11 cellular contexts compared by ENCODE assay signal in genomic region chr4:173530326-173531062, GRCh38. TPM values are rescaled to one million over a fixed set of nuclear protein-coding genes. Genes with fewer than 3 reads are reported as not detected.
DNase-seq lines count a peak whose midpoint lies in the region; ATAC-seq lines count a peak whose summit lies in the region.
"Had no signal": no experiment of that assay in that cellular context is flagged by ENCODE, and none has a peak within 500 bp of the region (broad histone marks: within the 10 kb centered on the region; RNA-seq: fewer than 3 reads in every experiment).

No MANE protein-coding gene starts in this region.

- peaks cover 18% of the 10 kb centered on the region for H3K4me1 ChIP-seq in iPS-18a (ENCODE audit: control insufficient read depth, low read depth, low read length)

- POLR2A ChIA-PET in activated CD4-positive, alpha-beta memory T cell treated with anti-CD3 and anti-CD28 coated beads, Interleukin-2, amount 10 ng/mL, durations not matched to agents 7 days and 5 days (lab: Charles Lee) = interaction anchor here (1.4 kb wide), 1 partner anchor 9 kb away, joined by 5 read pairs; no protein-coding TSS in a partner anchor

- H3K9me3 Mint-ChIP-seq in T-helper 1 cell treated with Interleukin-12 subunit alpha and Interleukin-12 subunit beta and Interleukin-4 antibody, amounts not matched to agents 30 μg/mL and 1 μg/mL, for 36 hours = peaks cover 12% of the 10 kb centered on the region
- H3K9me3 Mint-ChIP-seq in activated CD4-positive, alpha-beta memory T cell treated with anti-CD3 and anti-CD28 coated beads, Interleukin-2, amount 10 ng/mL, durations not matched to agents 7 days and 5 days = peaks cover 2% of the 10 kb centered on the region
- H3K9me3 Mint-ChIP-seq in stimulated activated naive CD8-positive, alpha-beta T cell treated with anti-CD3 and anti-CD28 coated beads, Interleukin-15, amount 100 ng/mL, for 72 hours = peaks cover 0 to 7% of the 10 kb centered on the region in 2 donors

- peaks cover 11% of the 10 kb centered on the region for H3K36me3 Mint-ChIP-seq in T-helper 1 cell treated with Interleukin-12 subunit alpha and Interleukin-12 subunit beta and Interleukin-4 antibody, amounts not matched to agents 30 μg/mL and 1 μg/mL, for 36 hours (ENCODE audit: low read depth)
- H3K36me3 Mint-ChIP-seq in activated CD4-positive, alpha-beta memory T cell treated with anti-CD3 and anti-CD28 coated beads, Interleukin-2, amount 10 ng/mL, durations not matched to agents 7 days and 5 days (ENCODE audit: low read depth) = peaks cover 31% of the 10 kb centered on the region

- no peak overlapping the region for H3K4me3 Mint-ChIP-seq in T-helper 1 cell treated with Interleukin-12 subunit alpha and Interleukin-12 subunit beta and Interleukin-4 antibody, amounts not matched to agents 30 μg/mL and 1 μg/mL, for 36 hours
- peak overlapping the region; percentile 47 for H3K4me3 Mint-ChIP-seq in activated CD4-positive, alpha-beta memory T cell treated with anti-CD3 and anti-CD28 coated beads, Interleukin-2, amount 10 ng/mL, durations not matched to agents 7 days and 5 days
- H3K4me3 Mint-ChIP-seq in stimulated activated naive CD8-positive, alpha-beta T cell treated with anti-CD3 and anti-CD28 coated beads, Interleukin-15, amount 100 ng/mL, for 72 hours = peak overlapping the region; percentile 79 to 82

- no peak overlapping the region for H3K27ac ChIP-seq in iPS-18a (ENCODE audit: low read length)

- H3K27ac Mint-ChIP-seq in T-helper 1 cell treated with Interleukin-12 subunit alpha and Interleukin-12 subunit beta and Interleukin-4 antibody, amounts not matched to agents 30 μg/mL and 1 μg/mL, for 36 hours = peak overlapping the region; percentile 36
- no peak overlapping the region for H3K27ac Mint-ChIP-seq in activated CD4-positive, alpha-beta memory T cell treated with anti-CD3 and anti-CD28 coated beads, Interleukin-2, amount 10 ng/mL, durations not matched to agents 7 days and 5 days
- no peak overlapping the region for H3K27ac Mint-ChIP-seq in stimulated activated naive CD8-positive, alpha-beta T cell treated with anti-CD3 and anti-CD28 coated beads, Interleukin-15, amount 100 ng/mL, for 72 hours

- H3K27me3 ChIP-seq in iPS-18a (ENCODE audit: control insufficient read depth, insufficient read depth, low read length) = peaks cover 97% of the 10 kb centered on the region

- no peak for ATAC-seq in stimulated activated naive CD8-positive, alpha-beta T cell treated with anti-CD3 and anti-CD28 coated beads, Interleukin-15, amount 100 ng/mL, for 72 hours
- no peak for ATAC-seq in HG02840 (IDR thresholded peaks at IDR 0.05; ENCODE audit: low FRiP score, unreplicated experiment)

- H3K4me3 ChIP-seq in iPS-18a (ENCODE audit: low read length) = peak overlapping the region; percentile 51

- H3K4me1 Mint-ChIP-seq in T-helper 1 cell treated with Interleukin-12 subunit alpha and Interleukin-12 subunit beta and Interleukin-4 antibody, amounts not matched to agents 30 μg/mL and 1 μg/mL, for 36 hours (ENCODE audit: low read depth) = peaks cover 9% of the 10 kb centered on the region
- peaks cover 12% of the 10 kb centered on the region for H3K4me1 Mint-ChIP-seq in activated CD4-positive, alpha-beta memory T cell treated with anti-CD3 and anti-CD28 coated beads, Interleukin-2, amount 10 ng/mL, durations not matched to agents 7 days and 5 days
- H3K4me1 Mint-ChIP-seq in stimulated activated naive CD8-positive, alpha-beta T cell treated with anti-CD3 and anti-CD28 coated beads, Interleukin-15, amount 100 ng/mL, for 72 hours = peaks cover 37% of the 10 kb centered on the region

- CTCF ChIA-PET in activated CD4-positive, alpha-beta memory T cell treated with anti-CD3 and anti-CD28 coated beads, Interleukin-2, amount 10 ng/mL, durations not matched to agents 7 days and 5 days (lab: Charles Lee) = interaction anchor here (1.1 kb wide), 1 partner anchor 25 kb away, joined by 3 read pairs; no protein-coding TSS in a partner anchor

- H3K36me3 ChIP-seq in iPS-18a (ENCODE audit: control insufficient read depth, low read depth, low read length) = no peaks in the 10 kb centered on the region

- H3K9ac ChIP-seq in iPS-18a (ENCODE audit: low read length) = no peak overlapping the region

- H3K27me3 Mint-ChIP-seq in T-helper 1 cell treated with Interleukin-12 subunit alpha and Interleukin-12 subunit beta and Interleukin-4 antibody, amounts not matched to agents 30 μg/mL and 1 μg/mL, for 36 hours (ENCODE audit: low read depth) = peaks cover 93% of the 10 kb centered on the region
- peaks cover 86% of the 10 kb centered on the region for H3K27me3 Mint-ChIP-seq in activated CD4-positive, alpha-beta memory T cell treated with anti-CD3 and anti-CD28 coated beads, Interleukin-2, amount 10 ng/mL, durations not matched to agents 7 days and 5 days
- peaks cover 97% of the 10 kb centered on the region for H3K27me3 Mint-ChIP-seq in stimulated activated naive CD8-positive, alpha-beta T cell treated with anti-CD3 and anti-CD28 coated beads, Interleukin-15, amount 100 ng/mL, for 72 hours

- DNase-seq in T-helper 1 cell = no peak
- DNase-seq in activated CD4-positive, alpha-beta memory T cell treated with anti-CD3 and anti-CD28 coated beads, Interleukin-2, amount 10 ng/mL, durations not matched to agents 7 days and 5 days = no peak
- DNase-seq in stimulated activated naive CD8-positive, alpha-beta T cell treated with anti-CD3 and anti-CD28 coated beads, Interleukin-15, amount 100 ng/mL, for 72 hours = no peak
- DNase-seq in DMS153 treated with DMSO at 0.1 percent for 48 hours (lab: John Stamatoyannopoulos, UW; ENCODE audit: unreplicated experiment) = no peak
- no peak for DNase-seq in stimulated activated CD4-positive, alpha-beta T cell treated with anti-CD3 and anti-CD28 coated beads, Interleukin-15, amount 100 ng/mL, for 24 hours
- DNase-seq: ACHN, T-helper 9 cell had no signal

- H3K9me3 ChIP-seq in iPS-18a (ENCODE audit: control insufficient read depth, low read depth, low read length) = no peaks in the 10 kb centered on the region

RNA-seq across cellular contexts. Expression of gene HAND2, which starts 0.5 kb away (rescaled TPM):
- not detected for total RNA-seq in activated CD4-positive, alpha-beta memory T cell treated with anti-CD3 and anti-CD28 coated beads, Interleukin-2, amount 10 ng/mL, durations not matched to agents 7 days and 5 days
- total RNA-seq: kidney epithelial cell had no signal
